In genomic region chr18:75799449-75800330, GRCh38 we compare ENCODE assay signal across 2 cellular contexts.
TF ChIP-seq lines count a peak whose summit lies in the region.

No MANE protein-coding gene starts in this region.

TF ChIP-seq in GM23338, 12 proteins besides CTCF, POLR2A, EP300 and RAD21:
- TF ChIP-seq CREB1 (CRISPR knock-in tag; IDR thresholded peaks at IDR 0.05; ENCODE audit: low read depth) (no peak), JUNB (IDR thresholded peaks at IDR 0.05; ENCODE audit: unreplicated experiment) (no peak), NANOG (IDR thresholded peaks at IDR 0.05; ENCODE audit: borderline replicate concordance) (no peak), ETS1 (IDR thresholded peaks at IDR 0.05) (no peak), ZNF331 (CRISPR knock-in tag; IDR thresholded peaks at IDR 0.05; ENCODE audit: low read depth) (no peak), STAT1 (IDR thresholded peaks at IDR 0.05; ENCODE audit: unreplicated experiment) (no peak), ZNF462 (CRISPR knock-in tag; IDR thresholded peaks at IDR 0.05) (no peak), ZNF114 (CRISPR knock-in tag; IDR thresholded peaks at IDR 0.05) (no peak)

TF ChIP-seq in H1, 55 proteins besides CTCF, POLR2A, EP300 and RAD21:
- TF ChIP-seq POLR2AphosphoS5 (IDR thresholded peaks at IDR 0.05; ENCODE audit: low read depth, low read length) = no peak
- TF ChIP-seq NANOG (IDR thresholded peaks at IDR 0.05; ENCODE audit: insufficient read depth, low read depth, low read length, poor library complexity, severe bottlenecking) = no peak
- no peak for TF ChIP-seq ZNF274 (IDR thresholded peaks at IDR 0.05; ENCODE audit: borderline replicate concordance, extremely low read depth, low read length)
- no peak for TF ChIP-seq KDM4A (IDR thresholded peaks at IDR 0.05; ENCODE audit: low read depth, low read length, severe bottlenecking)
- no peak for TF ChIP-seq GTF2F1 (IDR thresholded peaks at IDR 0.05; ENCODE audit: borderline replicate concordance, low read depth, low read length)
- no peak for TF ChIP-seq EGR1 (IDR thresholded peaks at IDR 0.05; ENCODE audit: borderline replicate concordance, low read depth, low read length)
- no peak for TF ChIP-seq CREB1 (IDR thresholded peaks at IDR 0.05)
- TF ChIP-seq, protein P1, sequence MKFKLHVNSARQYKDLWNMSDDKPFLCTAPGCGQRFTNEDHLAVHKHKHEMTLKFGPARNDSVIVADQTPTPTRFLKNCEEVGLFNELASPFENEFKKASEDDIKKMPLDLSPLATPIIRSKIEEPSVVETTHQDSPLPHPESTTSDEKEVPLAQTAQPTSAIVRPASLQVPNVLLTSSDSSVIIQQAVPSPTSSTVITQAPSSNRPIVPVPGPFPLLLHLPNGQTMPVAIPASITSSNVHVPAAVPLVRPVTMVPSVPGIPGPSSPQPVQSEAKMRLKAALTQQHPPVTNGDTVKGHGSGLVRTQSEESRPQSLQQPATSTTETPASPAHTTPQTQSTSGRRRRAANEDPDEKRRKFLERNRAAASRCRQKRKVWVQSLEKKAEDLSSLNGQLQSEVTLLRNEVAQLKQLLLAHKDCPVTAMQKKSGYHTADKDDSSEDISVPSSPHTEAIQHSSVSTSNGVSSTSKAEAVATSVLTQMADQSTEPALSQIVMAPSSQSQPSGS (IDR thresholded peaks at IDR 0.05; ENCODE audit: low read length) = no peak
